8 cellular contexts compared by ENCODE assay signal in the genomic region with DNA sequence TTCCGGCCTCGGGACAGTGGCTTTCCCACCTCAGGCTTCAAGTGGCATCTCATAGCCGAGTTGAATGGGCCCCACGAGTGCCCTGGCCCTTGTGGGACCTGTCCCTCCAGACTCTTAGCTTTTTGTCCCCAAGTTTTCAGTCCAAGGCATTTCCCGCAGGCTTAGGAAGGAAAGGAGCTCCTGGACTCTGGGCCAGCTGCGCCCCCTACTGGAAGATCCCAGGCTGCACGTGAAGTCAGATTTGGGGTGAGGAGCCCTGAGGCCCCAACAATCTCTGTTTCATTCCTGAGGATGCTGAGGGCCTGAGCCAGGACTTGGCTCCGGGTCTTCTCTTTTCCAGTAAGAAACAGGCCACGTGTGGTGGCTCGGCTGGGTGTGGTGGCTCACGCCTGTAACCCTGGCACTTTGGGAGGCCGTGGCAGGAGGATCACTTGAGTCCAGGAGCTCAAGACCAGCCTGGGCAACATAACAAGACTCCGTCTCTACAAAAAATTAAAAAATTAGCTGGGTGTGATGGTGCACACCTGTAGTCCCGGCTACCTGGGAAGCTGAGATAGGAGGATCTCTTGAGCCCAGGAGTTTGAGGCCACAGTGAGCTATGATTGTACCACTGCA.
DNase-seq lines count a peak whose midpoint lies in the region; ATAC-seq and TF ChIP-seq lines count a peak whose summit lies in the region.

No MANE protein-coding gene starts in this region.

- H3K4me1 ChIP-seq in body of pancreas: peaks cover 18% of the 10 kb centered on the region

- 51 to 70% methylated on average over 9 to 14 of the region's 14 CpGs for WGBS in body of pancreas, 2 donors

- intact Hi-C loops in body of pancreas (cut with DNase I): loop anchor here (5.0 kb wide), 1 partner anchor 110 kb away; no protein-coding TSS in a partner anchor

- peak; percentile 82 to 94 (median 88) for TF ChIP-seq CTCF in body of pancreas (IDR thresholded peaks at IDR 0.05)

- TF ChIP-seq POLR2A in body of pancreas (IDR thresholded peaks at IDR 0.05): no peak

- H3K4me3 ChIP-seq in body of pancreas: no peak overlapping the region

- peak overlapping the region in 1 of 4 donors; percentile 56 for H3K27ac ChIP-seq in body of pancreas

- DNase-seq in DMS153 treated with DMSO at 0.1 percent for 48 hours (lab: John Stamatoyannopoulos, UW; ENCODE audit: unreplicated experiment) (peak; percentile 33), HS-27A (ENCODE audit: low read depth) (peak; percentile 31), RPMI7951 (ENCODE audit: low read depth) (peak; percentile 57), body of pancreas (peak; percentile 74 to 82 (median 78)), iPS-NIHi7 (ENCODE audit: extremely low spot score) (peak; percentile 83)
- peak; percentile 3 to 46 (median 34) for DNase-seq in stimulated activated CD4-positive, alpha-beta T cell treated with anti-CD3 and anti-CD28 coated beads, Interleukin-12 subunit alpha, Interleukin-12 subunit beta, amount 100 ng/mL, for 48 hours (ENCODE audit: low read depth in 2 of 3, low spot score in 1 of 3)

- ATAC-seq in body of pancreas: peak; percentile 69
- no peak for ATAC-seq in HG02885 (IDR thresholded peaks at IDR 0.05; ENCODE audit: poor library complexity, unreplicated experiment)
- ATAC-seq in GM21576 (IDR thresholded peaks at IDR 0.05; ENCODE audit: unreplicated experiment): no peak

- no peaks in the 10 kb centered on the region for H3K9me3 ChIP-seq in body of pancreas

- peaks cover 0 to 14% of the 10 kb centered on the region in 2 donors for H3K36me3 ChIP-seq in body of pancreas (replicated peaks in 1 of 2; ENCODE audit: insufficient read depth in 1 of 2, low read depth in 2 of 2)

- H3K27me3 ChIP-seq in body of pancreas: no peaks in the 10 kb centered on the region

Comparison
In these comparisons a context has a peak if more than half of its experiments do, and no peak if none do; other contexts are left out.
1. DNase-seq: peak in every context shown above with its lines; median percentile 83 in iPS-NIHi7; 78 in body of pancreas; 57 in RPMI7951; 34 in stimulated activated CD4-positive, alpha-beta T cell treated with anti-CD3 and anti-CD28 coated beads, Interleukin-12 subunit alpha, Interleukin-12 subunit beta, amount 100 ng/mL, for 48 hours; 33 in DMS153 treated with DMSO at 0.1 percent for 48 hours; 31 in HS-27A.